In the genomic region with DNA sequence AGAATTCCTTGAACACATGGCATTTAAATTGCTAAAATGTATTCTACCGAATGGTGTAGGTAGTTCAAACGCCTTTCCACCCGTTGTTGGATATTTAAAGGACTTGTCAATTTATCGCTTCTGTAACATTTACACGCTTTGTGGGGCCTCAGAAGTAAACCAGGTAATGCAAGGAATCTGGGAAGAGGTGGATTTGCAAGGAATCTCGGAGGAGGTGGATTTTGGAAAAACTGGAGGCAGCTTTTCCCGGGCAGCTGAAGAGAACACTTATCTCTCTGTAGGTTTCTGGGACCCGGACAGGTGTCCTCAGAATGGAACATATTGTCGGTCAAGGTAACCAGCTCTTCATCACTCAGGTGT, we compare ENCODE assay signal across 8 cellular contexts. TPM values are rescaled to one million over a fixed set of nuclear protein-coding genes. Genes with fewer than 3 reads are reported as not detected.
DNase-seq lines count a peak whose midpoint lies in the region; ATAC-seq and TF ChIP-seq lines count a peak whose summit lies in the region.

No MANE protein-coding gene starts in this region.

- DNase-seq in heart left ventricle (no peak), Right ventricle myocardium inferior (ENCODE audit: missing footprints) (no peak), body of pancreas (no peak), upper lobe of right lung (no peak), T1000 (lab: John Stamatoyannopoulos, UW) (no peak), AG08395 (ENCODE audit: low spot score) (no peak)

- no peaks in the 10 kb centered on the region for H3K9me3 ChIP-seq in heart left ventricle
- H3K9me3 ChIP-seq in body of pancreas, result no peaks in the 10 kb centered on the region
- H3K9me3 ChIP-seq in mesodermal cell (ENCODE audit: control insufficient read depth, low read length), result no peaks in the 10 kb centered on the region
- H3K9me3 ChIP-seq in upper lobe of right lung, result no peaks in the 10 kb centered on the region

- no peak for ATAC-seq in heart left ventricle
- ATAC-seq in Right ventricle myocardium inferior, result no peak
- ATAC-seq in body of pancreas, result no peak
- ATAC-seq in upper lobe of right lung, result no peak
- no peak for ATAC-seq in HG02678 (IDR thresholded peaks at IDR 0.05; ENCODE audit: unreplicated experiment)

- TF ChIP-seq POLR2A in heart left ventricle (IDR thresholded peaks at IDR 0.05) (no peak), body of pancreas (IDR thresholded peaks at IDR 0.05) (no peak)

- intact Hi-C loops in heart left ventricle (cut with DNase I) (loop anchor here in 1 of 10 donors (5.0 kb wide), 3 partner anchors 56 to 351 kb away; no protein-coding TSS in a partner anchor), Right ventricle myocardium inferior (cut with DNase I) (loop anchor here (5.0 kb wide), 1 partner anchor 56 kb away; no protein-coding TSS in a partner anchor), body of pancreas (cut with DNase I) (no loop called here), upper lobe of right lung (cut with DNase I) (no loop called here)

- H3K27me3 ChIP-seq in heart left ventricle, result no peaks in the 10 kb centered on the region
- no peaks in the 10 kb centered on the region for H3K27me3 ChIP-seq in body of pancreas
- no peaks in the 10 kb centered on the region for H3K27me3 ChIP-seq in upper lobe of right lung

- H3K4me1 ChIP-seq in heart left ventricle (peaks cover 0 to 35% (median 21%) of the 10 kb centered on the region in 12 donors), body of pancreas (peaks cover 14% of the 10 kb centered on the region), mesodermal cell (ENCODE audit: control insufficient read depth, insufficient read depth, low read length, poor library complexity, severe bottlenecking) (no peaks in the 10 kb centered on the region), upper lobe of right lung (peaks cover 24% of the 10 kb centered on the region)

- peak overlapping the region in 11 of 12 donors; percentile 37 to 99 (median 97) for H3K27ac ChIP-seq in heart left ventricle
- H3K27ac ChIP-seq in body of pancreas, result peak overlapping the region in 3 of 4 donors; percentile 94 to 98 (median 94)
- H3K27ac ChIP-seq in mesodermal cell (ENCODE audit: low read depth, low read length, severe bottlenecking), result no peak overlapping the region
- H3K27ac ChIP-seq in upper lobe of right lung, result peak overlapping the region; percentile 28

- H3K4me3 ChIP-seq in heart left ventricle, result peak overlapping the region; percentile 74 to 97 (median 88)
- no peak overlapping the region for H3K4me3 ChIP-seq in body of pancreas
- peak overlapping the region; percentile 31 for H3K4me3 ChIP-seq in mesodermal cell (ENCODE audit: extremely low read depth, insufficient read depth, low read length, poor library complexity, severe bottlenecking)
- peak overlapping the region; percentile 64 for H3K4me3 ChIP-seq in upper lobe of right lung

- WGBS in heart left ventricle, 4 donors, result 63 to 72% (median 68%) methylated on average over 9 of the region's 9 CpGs
- 57 to 59% methylated on average over 9 of the region's 9 CpGs for WGBS in body of pancreas, 2 donors
- whole genome bisulfite sequencing in mesodermal cell (ENCODE audit: insufficient coverage in 2 of 2), 2 experiments, result 78 to 83% methylated on average over 9 of the region's 9 CpGs

- H3K36me3 ChIP-seq in heart left ventricle, result no peaks in the 10 kb centered on the region
- no peaks in the 10 kb centered on the region for H3K36me3 ChIP-seq in body of pancreas (replicated peaks in 1 of 2; ENCODE audit: insufficient read depth in 1 of 2, low read depth in 2 of 2)
- peaks cover 6% of the 10 kb centered on the region for H3K36me3 ChIP-seq in mesodermal cell (ENCODE audit: control insufficient read depth, insufficient read depth, low read length)
- H3K36me3 ChIP-seq in upper lobe of right lung, result no peaks in the 10 kb centered on the region

- TF ChIP-seq CTCF in heart left ventricle (IDR thresholded peaks at IDR 0.05) (no peak), body of pancreas (IDR thresholded peaks at IDR 0.05) (no peak), upper lobe of right lung (IDR thresholded peaks at IDR 0.05) (no peak)

RNA-seq across cellular contexts. Expression of gene MAPK8, which starts 0.6 kb away (rescaled TPM):
- total RNA-seq in heart left ventricle (10 to 100 TPM; 22.8 to 36.8 (median 31.8) TPM), Right ventricle myocardium inferior (29.5 TPM), body of pancreas (10 to 100 TPM; 16.1 to 22.7 TPM), upper lobe of right lung (42.3 TPM)
- 10 to 100 TPM in 1 of 2 donors, 1 to 10 TPM in 1; 4.2 to 17.7 TPM for polyA plus RNA-seq in heart left ventricle
- polyA plus RNA-seq in mesodermal cell (2013, experiment 1 of 2), result 62.7 TPM
- polyA plus RNA-seq in mesodermal cell (2013, experiment 2 of 2), result 61.2 TPM

RNA-seq across cellular contexts. Expression of gene FRMPD2, which starts 31.4 kb away (rescaled TPM):
- total RNA-seq in heart left ventricle, result under 1 TPM in 2 of 9 donors, not detected in 7; 0.20 to 0.66 TPM
- not detected for polyA plus RNA-seq in heart left ventricle
- not detected for total RNA-seq in Right ventricle myocardium inferior
- not detected for total RNA-seq in body of pancreas
- 0.44 TPM for polyA plus RNA-seq in mesodermal cell (2013, experiment 1 of 2)
- 0.56 TPM for polyA plus RNA-seq in mesodermal cell (2013, experiment 2 of 2)
- total RNA-seq in upper lobe of right lung, result not detected

Comparison
In these comparisons a context has a peak if more than half of its experiments do, and no peak if none do; other contexts are left out.
1. H3K4me3 ChIP-seq: peak in heart left ventricle (12 of 12), mesodermal cell (single experiment) and upper lobe of right lung (single experiment); none in body of pancreas (0 of 2).